ENCODE assay signal across 13 cellular contexts in genomic region chr1:114043046-114043445, GRCh38.
"Had no signal": no experiment of that assay in that cellular context is flagged by ENCODE, and none has a peak within 500 bp of the region (broad histone marks: within the 10 kb centered on the region; RNA-seq: fewer than 3 reads in every experiment).

No MANE protein-coding gene starts in this region.

- DNase-seq: dorsolateral prefrontal cortex; effector CD8-positive, alpha-beta T cell; foreskin fibroblast; glutamatergic neuron; immature natural killer cell; mammary epithelial cell; mucosa of descending colon; naive thymus-derived CD8-positive, alpha-beta T cell; posterior cingulate gyrus; stimulated activated CD4-positive, alpha-beta T cell treated with anti-CD3 and anti-CD28 coated beads, Interleukin-2, amount 100 ng/mL, for 48 hours; stimulated activated naive CD8-positive, alpha-beta T cell treated with anti-CD3 and anti-CD28 coated beads, Interleukin-15, Interleukin-2, amounts not matched to agents 100 U/mL and 50 U/mL, for 24 hours; tibial artery; upper lobe of left lung had no signal
